Comparison of ENCODE assay signal across 16 cellular contexts in the genomic region with DNA sequence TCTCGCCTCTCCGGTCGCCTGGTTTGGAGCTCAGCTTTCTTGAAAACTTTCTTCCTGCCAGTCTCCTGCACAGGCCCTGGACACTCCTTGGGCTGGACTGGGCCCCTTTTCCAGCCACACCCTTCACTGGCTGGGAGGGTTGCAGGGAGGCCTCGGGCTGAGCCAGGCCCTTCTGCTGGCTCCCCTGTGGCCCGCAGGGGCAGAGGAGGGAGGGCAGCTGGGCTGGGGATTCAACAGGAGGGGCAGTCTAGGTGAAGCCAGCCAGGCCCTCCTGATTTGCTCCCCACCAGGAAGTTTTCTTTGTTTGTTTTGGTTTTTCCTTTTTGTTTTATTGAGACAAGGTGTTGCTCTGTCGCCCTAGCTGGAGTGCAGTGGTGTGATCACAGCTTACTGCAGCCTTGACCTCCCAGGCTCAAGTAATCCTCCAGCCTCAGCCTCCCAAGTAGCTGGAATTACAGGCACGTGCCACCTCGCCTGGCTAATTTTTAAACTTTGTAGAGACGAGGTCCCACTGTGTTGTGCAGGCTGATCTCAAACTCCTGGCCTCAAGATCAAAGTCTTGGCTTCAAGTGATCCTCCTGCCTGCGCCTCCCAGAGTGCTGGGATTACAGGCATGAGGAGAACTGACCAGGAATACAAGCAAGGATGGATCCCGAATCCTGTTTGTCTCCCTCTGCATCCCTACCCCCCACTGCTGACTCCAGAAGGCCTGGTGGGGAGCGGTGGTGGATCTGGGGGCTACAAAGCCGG. TPM values are rescaled to one million over a fixed set of nuclear protein-coding genes. Genes with fewer than 3 reads are reported as not detected.
A peak's percentile ranks its signal among the peaks of the same experiment; 100 is the strongest.
DNase-seq lines count a peak whose midpoint lies in the region; ATAC-seq, FAIRE-seq and TF ChIP-seq lines count a peak whose summit lies in the region.
"Had no signal": no experiment of that assay in that cellular context is flagged by ENCODE, and none has a peak within 500 bp of the region (broad histone marks: within the 10 kb centered on the region; RNA-seq: fewer than 3 reads in every experiment).

No MANE protein-coding gene starts in this region.

- no peaks in the 10 kb centered on the region for H3K9me3 Mint-ChIP-seq in neural progenitor cell
- H3K9me3 Mint-ChIP-seq: CD4-positive, alpha-beta memory T cell had no signal

- H3K27me3 Mint-ChIP-seq in neural progenitor cell (ENCODE audit: insufficient read depth, low read depth): peaks cover 24% of the 10 kb centered on the region

- H3K79me2 ChIP-seq in HepG2 (ENCODE audit: insufficient read depth, low read length): no peaks in the 10 kb centered on the region
- no peaks in the 10 kb centered on the region for H3K79me2 ChIP-seq in neural progenitor cell (ENCODE audit: low read depth)

- H3K4me2 ChIP-seq in HepG2 (ENCODE audit: low read depth, low read length) (no peak overlapping the region; the same call in 1 of the 2 replicates), neural progenitor cell (peak overlapping the region; percentile 3)

- H3K27ac ChIP-seq in HepG2 (ENCODE audit: extremely low read length, insufficient read depth, low read length): no peak overlapping the region
- no peak overlapping the region for H3K27ac ChIP-seq in right lobe of liver
- H3K27ac ChIP-seq in RWPE1: peak overlapping the region; percentile 86
- no peak overlapping the region for H3K27ac ChIP-seq in neural progenitor cell
- no peak overlapping the region for H3K27ac ChIP-seq in ascending aorta
- H3K27ac ChIP-seq: SJCRH30 had no signal

- no TSS peak for BruUV-seq in HepG2 (replicated peaks; lab: Mats Ljungman, UMichigan)

- H3K27ac Mint-ChIP-seq in neural progenitor cell: no peak overlapping the region
- H3K27ac Mint-ChIP-seq: CD4-positive, alpha-beta memory T cell had no signal

- H2AFZ ChIP-seq in HepG2 (ENCODE audit: low read length) (no peak overlapping the region), neural progenitor cell (replicated peaks) (no peak overlapping the region)

- no peaks in the 10 kb centered on the region for H4K20me1 ChIP-seq in HepG2 (ENCODE audit: insufficient read depth, low read length)
- H4K20me1 ChIP-seq in neural progenitor cell (ENCODE audit: low read depth): no peaks in the 10 kb centered on the region

- no peaks in the 10 kb centered on the region for H3K36me3 Mint-ChIP-seq in neural progenitor cell
- H3K36me3 Mint-ChIP-seq: CD4-positive, alpha-beta memory T cell had no signal

- H3F3A ChIP-seq in neural progenitor cell (ENCODE audit: low read depth): peaks cover 20% of the 10 kb centered on the region

- CTCF ChIA-PET in HepG2 (lab: Yijun Ruan, JAX; ENCODE audit: low intra/inter-chr PET ratio, low total read pairs) (no interaction called here), RWPE1 (lab: Yijun Ruan, JAX) (interaction anchor here (0.5 to 10.7 kb wide), 6 partner anchors 16 to 199 kb away, joined by 3 to 82 read pairs (median 8); no protein-coding TSS in a partner anchor)

- H3K4me1 ChIP-seq in HepG2 (ENCODE audit: insufficient read depth, low read length): peaks cover 40% of the 10 kb centered on the region
- no peaks in the 10 kb centered on the region for H3K4me1 ChIP-seq in right lobe of liver
- peaks cover 46% of the 10 kb centered on the region for H3K4me1 ChIP-seq in neural progenitor cell
- no peaks in the 10 kb centered on the region for H3K4me1 ChIP-seq in ascending aorta

- WGBS in HepG2 (ENCODE audit: low lambda C conversion rate): 10% methylated on average over 13 of the region's 13 CpGs
- WGBS in right lobe of liver (ENCODE audit: insufficient coverage, low coverage, low lambda C conversion rate, missing lambda C conversion rate): 83% methylated on average over 5 of the region's 13 CpGs

- H3K9me3 ChIP-seq in HepG2 (ENCODE audit: low read length) (no peaks in the 10 kb centered on the region), right lobe of liver (no peaks in the 10 kb centered on the region), neural progenitor cell (ENCODE audit: low read depth) (no peaks in the 10 kb centered on the region), ascending aorta (no peaks in the 10 kb centered on the region)
- H3K9me3 ChIP-seq: SJCRH30 had no signal

- TF ChIP-seq CTCF in HepG2 (CRISPR knock-in tag; IDR thresholded peaks at IDR 0.05) (no peak), right lobe of liver (IDR thresholded peaks at IDR 0.05) (no peak), RWPE1 (conservative IDR thresholded peaks at IDR 0.05; ENCODE audit: low read depth) (no peak), neural progenitor cell (IDR thresholded peaks at IDR 0.05) (no peak), ascending aorta (IDR thresholded peaks at IDR 0.05) (no peak)

- peak; percentile 87 for FAIRE-seq in HepG2 (lab: Jason Lieb, UNC)
- FAIRE-seq: D721Med had no signal

- H3K27me3 ChIP-seq in HepG2 (ENCODE audit: control insufficient read depth in 1 of 2, insufficient read depth in 2 of 2, low read length in 2 of 2) (peaks cover 3 to 21% of the 10 kb centered on the region in 2 experiments; a peak in 3 of 5 replicates), right lobe of liver (no peaks in the 10 kb centered on the region), neural progenitor cell (no peaks in the 10 kb centered on the region), ascending aorta (peaks cover 10% of the 10 kb centered on the region)

- no peak for TF ChIP-seq EP300 in HepG2 (IDR thresholded peaks at IDR 0.05; ENCODE audit: low read depth in 2 of 2, low read length in 2 of 2)
- TF ChIP-seq EP300 in HepG2 (CRISPR knock-in tag; IDR thresholded peaks at IDR 0.05; ENCODE audit: borderline replicate concordance): no peak

- H3K4me3 ChIP-seq in HepG2 (replicated peaks in 1 of 3; ENCODE audit: insufficient read depth in 1 of 3, low read depth in 2 of 3, low read length in 3 of 3) (no peak overlapping the region), right lobe of liver (no peak overlapping the region), neural progenitor cell (no peak overlapping the region), ascending aorta (no peak overlapping the region)
- H3K4me3 ChIP-seq: SJCRH30 had no signal

- ATAC-seq in HepG2: peak; percentile 59
- no peak for ATAC-seq in right lobe of liver
- ATAC-seq in HG02759 (IDR thresholded peaks at IDR 0.05; ENCODE audit: unreplicated experiment): no peak

- TF ChIP-seq POLR2A in HepG2 (IDR thresholded peaks at IDR 0.05; ENCODE audit: insufficient read depth in 1 of 2, low read depth in 2 of 2, low read length in 2 of 2) (no peak), right lobe of liver (IDR thresholded peaks at IDR 0.05) (no peak)

- intact Hi-C loops in HepG2 (cut with micrococcal nuclease; ENCODE audit: unreplicated experiment): no loop called here
- intact Hi-C loops in right lobe of liver (cut with DNase I): no loop called here
- intact Hi-C loops in ascending aorta (cut with DNase I): no loop called here

- peaks cover 75% of the 10 kb centered on the region for H3K4me1 Mint-ChIP-seq in neural progenitor cell
- H3K4me1 Mint-ChIP-seq: CD4-positive, alpha-beta memory T cell had no signal

- POLR2A ChIA-PET in HepG2 (lab: Yijun Ruan, JAX) (interaction anchor here (1.1 kb wide), 1 partner anchor 32 kb away, joined by 4 read pairs; no protein-coding TSS in a partner anchor), RWPE1 (lab: Yijun Ruan, JAX; ENCODE audit: low non-redundant PET) (no interaction called here)

- no peak overlapping the region for H3K4me3 Mint-ChIP-seq in neural progenitor cell
- H3K4me3 Mint-ChIP-seq: CD4-positive, alpha-beta memory T cell had no signal

- in situ Hi-C loops in HepG2 (cut with HindIII; ENCODE audit: extremely low pct_ligation_motif_present, low pct_unique_long_range_greater_than_20kb): no loop called here

- no peaks in the 10 kb centered on the region for H3K36me3 ChIP-seq in HepG2 (replicated peaks in 1 of 2; ENCODE audit: control insufficient read depth in 1 of 2, insufficient read depth in 2 of 2, low read length in 2 of 2)
- no peaks in the 10 kb centered on the region for H3K36me3 ChIP-seq in right lobe of liver
- H3K36me3 ChIP-seq in neural progenitor cell: no peaks in the 10 kb centered on the region
- no peaks in the 10 kb centered on the region for H3K36me3 ChIP-seq in ascending aorta
- H3K36me3 ChIP-seq: SJCRH30 had no signal

- H3K9ac ChIP-seq in HepG2 (ENCODE audit: insufficient read depth, low read depth, low read length) (no peak overlapping the region), neural progenitor cell (no peak overlapping the region)

- TF ChIP-seq RAD21 in HepG2 (CRISPR knock-in tag; IDR thresholded peaks at IDR 0.05): no peak

- DNase-seq in HepG2 (ENCODE audit: low spot score) (no peak), right lobe of liver (no peak), RWPE1 (ENCODE audit: low spot score) (no peak), neural progenitor cell (ENCODE audit: low spot score) (no peak), ascending aorta (ENCODE audit: low spot score in 2 of 2) (no peak), amniotic stem cell (lab: John Stamatoyannopoulos, UW) (no peak)
- DNase-seq: CD4-positive, alpha-beta memory T cell; GF-D8; Kasumi-1; NCI-H1417; NCI-H2029; NCI-H345 had no signal

TF ChIP-seq in HepG2, 621 proteins besides CTCF, POLR2A, EP300 and RAD21 (continues in another document):
- TF ChIP-seq YEATS4 (CRISPR knock-in tag; IDR thresholded peaks at IDR 0.05; ENCODE audit: borderline replicate concordance): 0 out of 2 replicates have a peak, but pooled peaks have one; percentile 46

RNA-seq across cellular contexts. Expression of gene CDH22, which starts 23.5 kb away (rescaled TPM):
- total RNA-seq in HepG2 (2016; rRNA removed; fragmentation: Illumina TruSeq; extraction: Trizol): not detected in 2 replicates
- not detected in 2 replicates for total RNA-seq in HepG2 (2016; cell fraction: cytosol; rRNA removed; fragmentation: Illumina TruSeq; extraction: Trizol; ENCODE audit: low read depth)
- total RNA-seq in HepG2 (2016; cell fraction: insoluble cytoplasmic fraction; rRNA removed; fragmentation: Illumina TruSeq; extraction: Trizol): not detected in 2 replicates
- not detected in 2 replicates for total RNA-seq in HepG2 (2016; cell fraction: membrane; rRNA removed; fragmentation: Illumina TruSeq; extraction: Trizol)
- total RNA-seq in HepG2 (2016; cell fraction: nucleus; rRNA removed; fragmentation: Illumina TruSeq; extraction: Trizol): not detected in 2 replicates
- polyA plus RNA-seq in HepG2 (2011; rRNA removed): not detected in 2 replicates
- polyA plus RNA-seq in HepG2 (2011; cell fraction: cytosol; rRNA removed): not detected in 2 replicates
- 0.10 TPM in 1 of 2 replicates, not detected in the other for polyA plus RNA-seq in HepG2 (2011; cell fraction: nucleus; rRNA removed)
- not detected in 2 replicates for polyA plus RNA-seq in HepG2 (2012)
- not detected in 2 replicates for polyA plus RNA-seq in HepG2 (2016; cell fraction: cytosol; fragmentation: Illumina TruSeq; extraction: Trizol; ENCODE audit: low read depth)
- not detected in 2 replicates for polyA plus RNA-seq in HepG2 (2016; cell fraction: insoluble cytoplasmic fraction; fragmentation: Illumina TruSeq; extraction: Trizol; ENCODE audit: low read depth)
- not detected in 2 replicates for polyA plus RNA-seq in HepG2 (2016; cell fraction: membrane; fragmentation: Illumina TruSeq; extraction: Trizol; ENCODE audit: low read depth)
- polyA plus RNA-seq in HepG2 (2016; cell fraction: nucleus; fragmentation: Illumina TruSeq; extraction: Trizol; ENCODE audit: insufficient read depth, low read depth): not detected in 2 replicates
- 0.04 TPM in 1 of 2 replicates, not detected in the other for polyA minus RNA-seq in HepG2 (2011; rRNA and poly(A)+ RNA removed; ENCODE audit: low replicate concordance)
- polyA minus RNA-seq in HepG2 (2011; cell fraction: cytosol; rRNA and poly(A)+ RNA removed): not detected in 2 replicates
- not detected in 2 replicates for polyA minus RNA-seq in HepG2 (2011; cell fraction: nucleus; rRNA and poly(A)+ RNA removed)
- total RNA-seq in right lobe of liver: not detected
- total RNA-seq in neural progenitor cell (ENCODE audit: low replicate concordance): 0.13 and 0.28 TPM in 2 replicates
- not detected for total RNA-seq in ascending aorta
- total RNA-seq: CD4-positive, alpha-beta memory T cell; H4 had no signal
- polyA plus RNA-seq: CD4-positive, alpha-beta memory T cell had no signal
